In the genomic region with DNA sequence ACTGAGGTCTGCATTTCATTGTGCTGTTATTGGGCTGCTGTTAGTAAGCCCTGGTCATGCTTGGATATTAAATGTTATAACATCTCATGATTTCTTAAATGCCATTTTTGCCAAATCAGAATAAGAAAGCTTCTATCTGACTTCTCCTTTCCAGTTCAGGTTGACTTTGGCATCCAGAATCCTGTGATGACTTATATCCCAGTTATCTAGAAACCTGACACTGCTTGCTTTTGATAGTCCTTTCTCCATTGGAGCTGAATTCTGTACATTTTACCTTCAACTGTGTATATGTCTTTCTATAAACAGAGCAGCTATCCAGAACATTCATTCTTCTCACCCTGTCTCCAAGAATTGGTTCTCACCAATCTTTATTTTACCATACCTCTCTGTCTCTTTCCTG, we compare ENCODE assay signal across 31 cellular contexts.
"Had no signal": no experiment of that assay in that cellular context is flagged by ENCODE, and none has a peak within 500 bp of the region (broad histone marks: within the 10 kb centered on the region; RNA-seq: fewer than 3 reads in every experiment).

No MANE protein-coding gene starts in this region.

- H3K4me3 Mint-ChIP-seq: activated B cell treated with CpG ODN at 0.5 μM for 24 hours; activated CD8-positive, alpha-beta T cell treated with anti-CD3 and anti-CD28 coated beads for 36 hours; activated naive CD8-positive, alpha-beta T cell; activated T-cell treated with anti-CD3 and anti-CD28 coated beads, Interleukin-2, amount 50 U/mL, for 4 hours; activated T-helper 17 cell treated with anti-CD3 and anti-CD28 coated beads, Interleukin-2, amount 50 U/mL, for 72 hours; central memory CD8-positive, alpha-beta T cell; dendritic cell treated with granulocyte-macrophage colony-stimulating factor and Interleukin-4, amounts not matched to agents 40 ng/mL and 50 ng/mL, for 4 days; endodermal cell; T-helper 2 cell treated with Interferon-gamma antibody and Interleukin-4, amounts not matched to agents 5 μg/mL and 100 μg/mL, for 36 hours had no signal

- H3K4me1 Mint-ChIP-seq: activated B cell treated with CpG ODN at 0.5 μM for 24 hours; activated T-helper 17 cell treated with anti-CD3 and anti-CD28 coated beads, Interleukin-2, amount 50 U/mL, for 72 hours; central memory CD8-positive, alpha-beta T cell had no signal

- H3K27ac ChIP-seq: brain microvascular endothelial cell, coronary artery, dorsolateral prefrontal cortex, gastrocnemius medialis, heart left ventricle, WERI-Rb-1 had no signal

- H3K27me3 Mint-ChIP-seq: activated B cell treated with CpG ODN at 0.5 μM for 24 hours; activated CD8-positive, alpha-beta T cell treated with anti-CD3 and anti-CD28 coated beads for 36 hours; activated naive CD8-positive, alpha-beta T cell; activated T-helper 17 cell treated with anti-CD3 and anti-CD28 coated beads, Interleukin-2, amount 50 U/mL, for 72 hours; central memory CD8-positive, alpha-beta T cell; dendritic cell treated with granulocyte-macrophage colony-stimulating factor and Interleukin-4, amounts not matched to agents 40 ng/mL and 50 ng/mL, for 4 days had no signal

- H3K4me3 ChIP-seq: coronary artery, dorsolateral prefrontal cortex, gastrocnemius medialis, heart left ventricle had no signal

- ATAC-seq: activated CD4-positive, CD25-positive, alpha-beta regulatory T cell treated with anti-CD3 and anti-CD28 coated beads, Interleukin-2, amount 50 U/mL, for 24 hours; activated CD8-positive, alpha-beta T cell treated with anti-CD3 and anti-CD28 coated beads for 36 hours; activated T-cell treated with anti-CD3 and anti-CD28 coated beads, Interleukin-2, amount 50 U/mL, for 4 hours; activated T-helper 17 cell treated with anti-CD3 and anti-CD28 coated beads, Interleukin-2, amount 50 U/mL, for 72 hours; esophagus mucosa; gastrocnemius medialis; heart left ventricle had no signal

- H3K27ac Mint-ChIP-seq: activated B cell treated with CpG ODN at 0.5 μM for 24 hours; activated CD8-positive, alpha-beta T cell treated with anti-CD3 and anti-CD28 coated beads for 36 hours; activated naive CD8-positive, alpha-beta T cell; activated T-helper 17 cell treated with anti-CD3 and anti-CD28 coated beads, Interleukin-2, amount 50 U/mL, for 72 hours; dendritic cell treated with granulocyte-macrophage colony-stimulating factor and Interleukin-4, amounts not matched to agents 40 ng/mL and 50 ng/mL, for 4 days; endodermal cell; T-helper 2 cell treated with Interferon-gamma antibody and Interleukin-4, amounts not matched to agents 5 μg/mL and 100 μg/mL, for 36 hours had no signal

- H3K36me3 ChIP-seq: brain microvascular endothelial cell, gastrocnemius medialis, heart left ventricle, WERI-Rb-1 had no signal

- H3K36me3 Mint-ChIP-seq: activated naive CD8-positive, alpha-beta T cell had no signal

- H3K4me1 ChIP-seq: gastrocnemius medialis, heart left ventricle had no signal

- H3K9me3 ChIP-seq: gastrocnemius medialis, heart left ventricle had no signal

- DNase-seq: activated B cell treated with CpG ODN at 0.5 μM for 24 hours; activated CD4-positive, alpha-beta T cell treated with anti-CD3 and anti-CD28 coated beads for 48 hours; activated CD4-positive, alpha-beta T cell treated with anti-CD3 and anti-CD28 coated beads, Interleukin-2, amount 50 U/mL, for 1 hour; activated CD4-positive, alpha-beta T cell treated with anti-CD3 and anti-CD28 coated beads, Interleukin-2, amount 50 U/mL, for 48 hours; activated CD8-positive, alpha-beta memory T cell treated with anti-CD3 and anti-CD28 coated beads for 24 hours; activated CD8-positive, alpha-beta T cell treated with anti-CD3 and anti-CD28 coated beads for 36 hours; activated effector memory CD4-positive, alpha-beta T cell treated with Interleukin-2 at 50 U/mL for 16 hours; activated gamma-delta T cell treated with Interleukin-2 at 50 U/mL for 16 hours; activated naive CD4-positive, alpha-beta T cell treated with anti-CD3 and anti-CD28 coated beads, Interleukin-2, amount 50 U/mL, for 16 hours; activated naive CD4-positive, alpha-beta T cell treated with Interleukin-2 at 50 U/mL for 16 hours; activated T-cell treated with anti-CD3 and anti-CD28 coated beads, Interleukin-2, amount 50 U/mL, for 4 hours; amniotic stem cell; anterior cingulate cortex; brain microvascular endothelial cell; dorsolateral prefrontal cortex; effector memory CD4-positive, alpha-beta T cell; endodermal cell; foreskin fibroblast; gastrocnemius medialis; glutamatergic neuron; heart left ventricle; T1000; WERI-Rb-1 had no signal

- H3K27me3 ChIP-seq: brain microvascular endothelial cell, dorsolateral prefrontal cortex, gastrocnemius medialis, heart left ventricle had no signal

- H3K9me3 Mint-ChIP-seq: endodermal cell had no signal
